18 cellular contexts compared by ENCODE assay signal in genomic region chr3:72724070-72724469, GRCh38.
DNase-seq lines count a peak whose midpoint lies in the region; ATAC-seq and TF ChIP-seq lines count a peak whose summit lies in the region.
"Had no signal": no experiment of that assay in that cellular context is flagged by ENCODE, and none has a peak within 500 bp of the region (broad histone marks: within the 10 kb centered on the region; RNA-seq: fewer than 3 reads in every experiment).

No MANE protein-coding gene starts in this region.

- CTCF ChIA-PET in MCF 10A (lab: Yijun Ruan, JAX), result interaction anchor here (0.6 to 2.6 kb wide), 15 partner anchors 23 to 996 kb away, joined by 3 to 16 read pairs (median 4); no protein-coding TSS in a partner anchor

- no peak for TF ChIP-seq CTCF in MCF 10A (IDR thresholded peaks at IDR 0.05; ENCODE audit: unreplicated experiment)

- peaks cover 24% of the 10 kb centered on the region for H3K4me1 Mint-ChIP-seq in MCF 10A (ENCODE audit: insufficient read depth, unreplicated experiment)

- H3K9me3 Mint-ChIP-seq in MCF 10A (ENCODE audit: unreplicated experiment), result no peaks in the 10 kb centered on the region

- no peak for ATAC-seq in GM21526 (IDR thresholded peaks at IDR 0.05; ENCODE audit: low FRiP score, unreplicated experiment)
- ATAC-seq: K562; naive thymus-derived CD4-positive, alpha-beta T cell; right lobe of liver had no signal

- intact Hi-C loops in MCF 10A (cut with micrococcal nuclease), result no loop called here

- POLR2A ChIA-PET in MCF 10A (lab: Yijun Ruan, JAX), result interaction anchor here (0.8 to 2.7 kb wide), 11 partner anchors 9 to 277 kb away, joined by 3 to 32 read pairs (median 4); partner anchors contain the start of gene RYBP

- peak overlapping the region; percentile 97 for H3K27ac Mint-ChIP-seq in MCF 10A (ENCODE audit: low read depth, unreplicated experiment)
- H3K27ac Mint-ChIP-seq: CD14-positive monocyte; naive thymus-derived CD4-positive, alpha-beta T cell had no signal

- peak overlapping the region; percentile 44 for H3K4me3 Mint-ChIP-seq in MCF 10A (ENCODE audit: unreplicated experiment)
- H3K4me3 Mint-ChIP-seq: activated CD8-positive, alpha-beta memory T cell treated with anti-CD3 and anti-CD28 coated beads, Interleukin-2, amount 10 ng/mL, durations not matched to agents 7 days and 5 days; CD14-positive monocyte; naive thymus-derived CD4-positive, alpha-beta T cell had no signal

- no TSS peak for BruUV-seq in MCF 10A (replicated peaks; lab: Mats Ljungman, UMichigan)

- DNase-seq in A172 (ENCODE audit: low spot score) (peak; percentile 36), M059J (ENCODE audit: low read depth) (peak; percentile 72), MCF 10A (ENCODE audit: unreplicated experiment) (peak; percentile 99), kidney tubule cell (ENCODE audit: low spot score) (peak; percentile 90), NCI-H82 treated with DMSO at 0.1 percent for 48 hours (lab: John Stamatoyannopoulos, UW; ENCODE audit: unreplicated experiment) (no peak), DMS 273 treated with DMSO at 0.1 percent for 48 hours (lab: John Stamatoyannopoulos, UW) (no peak)
- DNase-seq in activated CD4-positive, alpha-beta T cell treated with anti-CD3 and anti-CD28 coated beads, Interleukin-2, amount 50 U/mL, for 1 hour, result no peak
- DNase-seq: activated CD4-positive, alpha-beta T cell treated with anti-CD3 and anti-CD28 coated beads for 4 hours; activated CD8-positive, alpha-beta memory T cell treated with anti-CD3 and anti-CD28 coated beads, Interleukin-2, amount 10 ng/mL, durations not matched to agents 7 days and 5 days; GDM1; hippocampal formation; naive thymus-derived CD4-positive, alpha-beta T cell; NCI-H187; ovary; right lobe of liver had no signal

- no peaks in the 10 kb centered on the region for H3K36me3 Mint-ChIP-seq in MCF 10A (ENCODE audit: insufficient read depth, unreplicated experiment)
- H3K36me3 Mint-ChIP-seq: activated CD8-positive, alpha-beta memory T cell treated with anti-CD3 and anti-CD28 coated beads, Interleukin-2, amount 10 ng/mL, durations not matched to agents 7 days and 5 days; CD14-positive monocyte; naive thymus-derived CD4-positive, alpha-beta T cell had no signal

- no peaks in the 10 kb centered on the region for H3K27me3 Mint-ChIP-seq in MCF 10A (ENCODE audit: insufficient read depth, unreplicated experiment)
- H3K27me3 Mint-ChIP-seq: activated CD8-positive, alpha-beta memory T cell treated with anti-CD3 and anti-CD28 coated beads, Interleukin-2, amount 10 ng/mL, durations not matched to agents 7 days and 5 days; naive thymus-derived CD4-positive, alpha-beta T cell had no signal

Comparison
In these comparisons a context has a peak if more than half of its experiments do, and no peak if none do; other contexts are left out.
1. DNase-seq: peak in A172 (single experiment), M059J (single experiment), MCF 10A (single experiment) and kidney tubule cell (single experiment); none in NCI-H82 treated with DMSO at 0.1 percent for 48 hours (single experiment), DMS 273 treated with DMSO at 0.1 percent for 48 hours (single experiment) and activated CD4-positive, alpha-beta T cell treated with anti-CD3 and anti-CD28 coated beads, Interleukin-2, amount 50 U/mL, for 1 hour (single experiment).